ENCODE assay signal across 1 cellular context in the genomic region with DNA sequence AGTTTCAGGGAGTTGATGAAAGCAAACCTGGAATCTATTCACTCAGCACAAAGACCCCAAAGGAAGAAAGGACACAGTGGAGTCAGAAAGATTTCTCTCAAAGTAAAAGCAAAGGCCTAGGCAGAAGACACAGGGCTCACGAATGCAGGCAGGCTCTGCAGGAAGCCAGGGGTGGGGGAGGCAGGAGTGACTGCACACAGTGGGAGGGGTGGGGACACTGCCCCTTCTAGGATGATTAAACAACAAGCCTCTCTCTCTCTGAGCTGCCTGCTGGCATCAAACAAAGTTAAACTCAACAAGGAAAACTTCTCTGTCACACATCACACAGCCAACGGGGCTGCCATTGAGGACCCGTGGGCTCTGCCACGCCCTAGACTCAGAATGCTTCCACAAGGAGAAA.
TF ChIP-seq lines count a peak whose summit lies in the region.

No MANE protein-coding gene starts in this region.

TF ChIP-seq in IMR-90, 13 proteins besides CTCF, POLR2A, EP300 and RAD21 (continued from another document):
- TF ChIP-seq, protein P1, sequence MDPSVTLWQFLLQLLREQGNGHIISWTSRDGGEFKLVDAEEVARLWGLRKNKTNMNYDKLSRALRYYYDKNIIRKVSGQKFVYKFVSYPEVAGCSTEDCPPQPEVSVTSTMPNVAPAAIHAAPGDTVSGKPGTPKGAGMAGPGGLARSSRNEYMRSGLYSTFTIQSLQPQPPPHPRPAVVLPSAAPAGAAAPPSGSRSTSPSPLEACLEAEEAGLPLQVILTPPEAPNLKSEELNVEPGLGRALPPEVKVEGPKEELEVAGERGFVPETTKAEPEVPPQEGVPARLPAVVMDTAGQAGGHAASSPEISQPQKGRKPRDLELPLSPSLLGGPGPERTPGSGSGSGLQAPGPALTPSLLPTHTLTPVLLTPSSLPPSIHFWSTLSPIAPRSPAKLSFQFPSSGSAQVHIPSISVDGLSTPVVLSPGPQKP (IDR thresholded peaks at IDR 0.05; ENCODE audit: borderline replicate concordance, low read depth, low read length): no peak
- no peak for TF ChIP-seq RCOR1 (IDR thresholded peaks at IDR 0.05; ENCODE audit: insufficient replicate concordance, low read length)
- TF ChIP-seq MXI1 (IDR thresholded peaks at IDR 0.05; ENCODE audit: borderline replicate concordance, low read depth, low read length): no peak
- TF ChIP-seq SMC3 (IDR thresholded peaks at IDR 0.05; ENCODE audit: low read depth, low read length): no peak
- no peak for TF ChIP-seq FOS (IDR thresholded peaks at IDR 0.05; ENCODE audit: low read depth, low read length)
TF ChIP-seq in IMR-90: peak in this region for 0.
